Comparison of ENCODE assay signal across 13 cellular contexts in genomic region chr3:14138109-14138877, GRCh38. TPM values are rescaled to one million over a fixed set of nuclear protein-coding genes. Genes with fewer than 3 reads are reported as not detected.
DNase-seq lines count a peak whose midpoint lies in the region; ATAC-seq, FAIRE-seq and TF ChIP-seq lines count a peak whose summit lies in the region.
"Had no signal": no experiment of that assay in that cellular context is flagged by ENCODE, and none has a peak within 500 bp of the region (broad histone marks: within the 10 kb centered on the region; RNA-seq: fewer than 3 reads in every experiment).

No MANE protein-coding gene starts in this region.

- TF ChIP-seq POLR2A in K562 (conservative IDR thresholded peaks at IDR 0.05): no peak; the same call in 1 of the 2 replicates

- peak overlapping the region in 1 of 2 experiments; percentile 4; a peak in 2 of 4 replicates for H3K9ac ChIP-seq in K562 (ENCODE audit: insufficient read depth in 1 of 2, low read depth in 2 of 2, low read length in 2 of 2)
- no peak overlapping the region for H3K9ac ChIP-seq in smooth muscle cell (ENCODE audit: low read depth)

- TF ChIP-seq CTCF in right atrium auricular region (IDR thresholded peaks at IDR 0.05) (no peak), heart right ventricle (IDR thresholded peaks at IDR 0.05) (no peak), K562 (IDR thresholded peaks at IDR 0.05 in 2 of 3, conservative IDR thresholded peaks at IDR 0.05 in 1 of 3; ENCODE audit: insufficient read depth in 2 of 3, low read depth in 1 of 3, low read length in 3 of 3) (no peak), tibial artery (IDR thresholded peaks at IDR 0.05) (no peak), smooth muscle cell (IDR thresholded peaks at IDR 0.05; ENCODE audit: borderline replicate concordance, insufficient read depth, poor library complexity, severe bottlenecking) (no peak)

- no peak overlapping the region for H2AFZ ChIP-seq in K562 (ENCODE audit: low read depth, low read length)
- H2AFZ ChIP-seq in smooth muscle cell (ENCODE audit: low read depth): no peak overlapping the region

- H3K36me3 ChIP-seq in right atrium auricular region (peaks cover 77% of the 10 kb centered on the region), heart right ventricle (peaks cover 0 to 98% (median 37%) of the 10 kb centered on the region in 9 donors), K562 (ENCODE audit: control insufficient read depth, insufficient read depth, low read length) (peaks cover 74% of the 10 kb centered on the region; the same call in 2 of the 3 replicates), tibial artery (peaks cover 64 to 87% (median 73%) of the 10 kb centered on the region in 3 donors), smooth muscle cell (ENCODE audit: low read depth) (no peaks in the 10 kb centered on the region)

- DNase-seq in right atrium auricular region (ENCODE audit: low spot score): no peak
- DNase-seq in heart right ventricle: no peak
- no peak for DNase-seq in K562 (ENCODE audit: extremely low read depth in 1 of 4, low spot score in 3 of 4)
- DNase-seq in naive B cell: no peak
- no peak for DNase-seq in tibial artery
- DNase-seq in smooth muscle cell (lab: John Stamatoyannopoulos, UW; ENCODE audit: unreplicated experiment): no peak
- DNase-seq in foreskin melanocyte: no peak
- DNase-seq in NCI-H345 treated with DMSO at 0.1 percent for 48 hours (lab: John Stamatoyannopoulos, UW; ENCODE audit: unreplicated experiment): no peak
- DNase-seq: islet precursor cell, NCI-H1092, NCI-H2171 had no signal

- H3K27me3 ChIP-seq in right atrium auricular region: no peaks in the 10 kb centered on the region
- no peaks in the 10 kb centered on the region for H3K27me3 ChIP-seq in heart right ventricle
- no peaks in the 10 kb centered on the region for H3K27me3 ChIP-seq in K562 (ENCODE audit: control insufficient read depth in 2 of 2, insufficient read depth in 2 of 2, low read length in 2 of 2)
- no peaks in the 10 kb centered on the region for H3K27me3 ChIP-seq in tibial artery
- no peaks in the 10 kb centered on the region for H3K27me3 ChIP-seq in smooth muscle cell (ENCODE audit: low read depth)

- ATAC-seq in heart right ventricle (no peak), K562 (no peak; the same call in 2 of the 3 replicates), naive B cell (ENCODE audit: low read depth in 2 of 2) (no peak)

- CTCF ChIA-PET in K562 (lab: Yijun Ruan, JAX; ENCODE audit: low intra/inter-chr PET ratio): no interaction called here

- no peak for TF ChIP-seq EP300 in K562 (IDR thresholded peaks at IDR 0.05; ENCODE audit: low read length)

- TF ChIP-seq RAD21 in K562 (CRISPR knock-in tag; conservative IDR thresholded peaks at IDR 0.05 in 1 of 2, IDR thresholded peaks at IDR 0.05 in 1 of 2): no peak

- no peaks in the 10 kb centered on the region for H3K9me3 Mint-ChIP-seq in naive B cell
- H3K9me3 Mint-ChIP-seq: mesothelial cell of epicardium had no signal

- peaks cover 6 to 9% of the 10 kb centered on the region in 2 donors for H3K36me3 Mint-ChIP-seq in naive B cell

- 91% methylated on average over 16 of the region's 16 CpGs for WGBS in heart right ventricle, 2 donors
- 89% methylated on average over 16 of the region's 16 CpGs for WGBS in K562 (ENCODE audit: insufficient coverage, low coverage, missing lambda C conversion rate)
- 98% methylated on average over 16 of the region's 16 CpGs for WGBS in smooth muscle cell (ENCODE audit: low lambda C conversion rate)

- no peak overlapping the region for H3K4me3 Mint-ChIP-seq in naive B cell
- H3K4me3 Mint-ChIP-seq: mesothelial cell of epicardium had no signal

- H3K79me2 ChIP-seq in K562 (ENCODE audit: control insufficient read depth, insufficient read depth, low read length) (no peaks in the 10 kb centered on the region), smooth muscle cell (ENCODE audit: low read depth) (no peaks in the 10 kb centered on the region)

- POLR2A ChIA-PET in K562 (lab: Yijun Ruan, JAX): interaction anchor here (0.5 to 4.2 kb wide), 4 partner anchors 11 to 114 kb away, joined by 3 to 24 read pairs (median 4); partner anchors contain the start of genes CHCHD4 and TMEM43

- H3F3A ChIP-seq in smooth muscle cell (ENCODE audit: low read depth): peaks cover 16% of the 10 kb centered on the region

- H3K27ac ChIP-seq in right atrium auricular region (peak overlapping the region; percentile 19 to 81), heart right ventricle (peak overlapping the region in 3 of 10 donors; percentile 57 to 73 (median 62)), K562 (ENCODE audit: extremely low read depth, low read depth, low read length) (no peak overlapping the region), tibial artery (peak overlapping the region; percentile 87 to 88), smooth muscle cell (ENCODE audit: low read depth) (no peak overlapping the region)

- H3K4me1 ChIP-seq in right atrium auricular region (peaks cover 0 to 54% of the 10 kb centered on the region in 2 donors), heart right ventricle (peaks cover 5 to 44% (median 28%) of the 10 kb centered on the region in 9 donors), K562 (replicated peaks in 1 of 2; ENCODE audit: control insufficient read depth in 2 of 2, insufficient read depth in 2 of 2, low read length in 2 of 2) (peaks cover 0 to 3% of the 10 kb centered on the region in 2 experiments; a peak in 1 of 5 replicates), tibial artery (peaks cover 0 to 63% (median 47%) of the 10 kb centered on the region in 4 donors), smooth muscle cell (ENCODE audit: low read depth) (peaks cover under 1% of the 10 kb centered on the region)

- H3K4me3 ChIP-seq in right atrium auricular region (no peak overlapping the region), heart right ventricle (no peak overlapping the region), K562 (no peak overlapping the region), tibial artery (no peak overlapping the region), smooth muscle cell (no peak overlapping the region)

- peak overlapping the region in 5 of 6 donors; percentile 44 to 90 (median 71) for H3K27ac Mint-ChIP-seq in naive B cell
- H3K27ac Mint-ChIP-seq: mesothelial cell of epicardium had no signal

- intact Hi-C loops in heart right ventricle (cut with DNase I): no loop called here
- intact Hi-C loops in K562 (cut with micrococcal nuclease): no loop called here
- intact Hi-C loops in tibial artery (cut with DNase I; ENCODE audit: low total_unique reads): no loop called here

- no peak for FAIRE-seq in K562 (lab: Jason Lieb, UNC)
- FAIRE-seq: GM19239 had no signal

- H4K20me1 ChIP-seq in K562 (replicated peaks; ENCODE audit: control insufficient read depth, insufficient read depth, low read length) (no peaks in the 10 kb centered on the region; the same call in 1 of the 2 replicates), smooth muscle cell (ENCODE audit: low read depth) (no peaks in the 10 kb centered on the region)

- no peaks in the 10 kb centered on the region for H3K27me3 Mint-ChIP-seq in naive B cell

- no TSS peak for BruUV-seq in K562 (replicated peaks; lab: Mats Ljungman, UMichigan)

- H3K4me2 ChIP-seq in K562 (ENCODE audit: insufficient read depth, low read length) (no peak overlapping the region), smooth muscle cell (no peak overlapping the region)

- in situ Hi-C loops in K562 (cut with MboI): no loop called here

- H3K9me3 ChIP-seq in right atrium auricular region (no peaks in the 10 kb centered on the region), heart right ventricle (no peaks in the 10 kb centered on the region), K562 (replicated peaks; ENCODE audit: control insufficient read depth, insufficient read depth, low read depth, low read length) (no peaks in the 10 kb centered on the region), tibial artery (no peaks in the 10 kb centered on the region), smooth muscle cell (replicated peaks; ENCODE audit: low read depth) (no peaks in the 10 kb centered on the region)

- H3K9me1 ChIP-seq in K562 (ENCODE audit: control insufficient read depth, insufficient read depth, low read length): no peaks in the 10 kb centered on the region

- peaks cover 0 to 13% (median 10%) of the 10 kb centered on the region in 3 donors for H3K4me1 Mint-ChIP-seq in naive B cell

RNA-seq across cellular contexts. Expression of gene TMEM43, which starts 13.4 kb away (rescaled TPM):
- total RNA-seq in right atrium auricular region (100 to 1,000 TPM in 1 of 2 donors, 10 to 100 TPM in 1; 91.8 to 142 TPM), heart right ventricle (10 to 100 TPM; 23.9 to 47.4 (median 37.2) TPM), K562 (2014; rRNA removed) (35.0 and 49.2 TPM in 2 replicates), K562 (2014; rRNA removed; fragmentation: Illumina TruSeq; extraction: Trizol) (32.9 and 35.7 TPM in 2 replicates), K562 (2015; rRNA removed; fragmentation: Illumina TruSeq; extraction: Trizol) (41.1 and 42.9 TPM in 2 replicates), K562 (2021) (38.9 and 39.7 TPM in 2 replicates), smooth muscle cell (76.8 and 81.1 TPM in 2 replicates)
- polyA plus RNA-seq in heart right ventricle (10 to 100 TPM; 38.0 to 98.0 TPM), K562 (2011; rRNA removed) (41.9 and 50.8 TPM in 2 replicates), K562 (2014; fragmentation: Illumina TruSeq; extraction: Trizol) (41.5 and 46.1 TPM in 2 replicates), K562 (2014; fragmentation: Nextera tagmentation; extraction: Ambion mirVana) (10 to 100 TPM; 16.7 to 29.4 TPM), K562 (2014; rRNA removed) (32.7 and 37.5 TPM in 2 replicates), naive B cell (ENCODE audit: low read depth in 6 of 6) (10 to 100 TPM; 36.7 to 42.9 (median 39.2) TPM), smooth muscle cell (59.0 and 60.1 TPM in 2 replicates)
- total RNA-seq in K562 (2011; cell fraction: chromatin; rRNA removed; ENCODE audit: low replicate concordance): 45.4 and 56.1 TPM in 2 replicates
- 65.7 and 72.4 TPM in 2 replicates for total RNA-seq in K562 (2011; cell fraction: nucleolus; rRNA removed)
- 57.3 and 58.4 TPM in 2 replicates for total RNA-seq in K562 (2011; cell fraction: nucleoplasm; rRNA removed)
- 46.0 and 54.1 TPM in 2 replicates for polyA plus RNA-seq in K562 (2011; cell fraction: cytosol; rRNA removed)
- 73.1 and 80.6 TPM in 2 replicates for polyA plus RNA-seq in K562 (2011; cell fraction: nucleus; rRNA removed)
- polyA plus RNA-seq in K562 (2012): 32.9 and 33.9 TPM in 2 replicates
- 32.4 and 38.1 TPM in 2 replicates for polyA minus RNA-seq in K562 (2011; rRNA and poly(A)+ RNA removed)
- 21.2 TPM in 2 replicates for polyA minus RNA-seq in K562 (2011; cell fraction: cytosol; rRNA and poly(A)+ RNA removed)
- 17.1 and 22.2 TPM in 2 replicates for polyA minus RNA-seq in K562 (2011; cell fraction: nucleus; rRNA and poly(A)+ RNA removed)

RNA-seq across cellular contexts. Expression of gene CHCHD4, which starts 13.6 kb away (rescaled TPM):
- total RNA-seq in right atrium auricular region: 10 to 100 TPM; 24.3 to 32.3 TPM
- 10 to 100 TPM; 18.0 to 37.2 (median 28.0) TPM for total RNA-seq in heart right ventricle
- 10 to 100 TPM; 20.1 to 23.8 TPM for polyA plus RNA-seq in heart right ventricle
- 8.4 and 13.9 TPM in 2 replicates for total RNA-seq in K562 (2011; cell fraction: chromatin; rRNA removed; ENCODE audit: low replicate concordance)
- total RNA-seq in K562 (2011; cell fraction: nucleolus; rRNA removed): 7.5 and 9.3 TPM in 2 replicates
- total RNA-seq in K562 (2011; cell fraction: nucleoplasm; rRNA removed): 11.0 and 15.7 TPM in 2 replicates
- 70.9 and 77.2 TPM in 2 replicates for total RNA-seq in K562 (2014; rRNA removed)
- total RNA-seq in K562 (2014; rRNA removed; fragmentation: Illumina TruSeq; extraction: Trizol): 70.9 and 79.2 TPM in 2 replicates
- total RNA-seq in K562 (2015; rRNA removed; fragmentation: Illumina TruSeq; extraction: Trizol): 56.5 and 61.2 TPM in 2 replicates
- 53.5 and 55.4 TPM in 2 replicates for total RNA-seq in K562 (2021)
- polyA plus RNA-seq in K562 (2011; rRNA removed): 46.2 and 68.4 TPM in 2 replicates
- 27.7 and 40.4 TPM in 2 replicates for polyA plus RNA-seq in K562 (2011; cell fraction: cytosol; rRNA removed)
- polyA plus RNA-seq in K562 (2011; cell fraction: nucleus; rRNA removed): 15.4 and 19.6 TPM in 2 replicates
- polyA plus RNA-seq in K562 (2012): 32.4 and 47.1 TPM in 2 replicates
- 89.0 and 105 TPM in 2 replicates for polyA plus RNA-seq in K562 (2014; fragmentation: Illumina TruSeq; extraction: Trizol)
- polyA plus RNA-seq in K562 (2014; fragmentation: Nextera tagmentation; extraction: Ambion mirVana): 100 to 1,000 TPM; 152 to 225 TPM
- polyA plus RNA-seq in K562 (2014; rRNA removed): 81.3 and 81.7 TPM in 2 replicates
- polyA minus RNA-seq in K562 (2011; rRNA and poly(A)+ RNA removed): 48.2 and 54.4 TPM in 2 replicates
- polyA minus RNA-seq in K562 (2011; cell fraction: cytosol; rRNA and poly(A)+ RNA removed): 19.5 and 24.8 TPM in 2 replicates
- polyA minus RNA-seq in K562 (2011; cell fraction: nucleus; rRNA and poly(A)+ RNA removed): 6.1 and 12.2 TPM in 2 replicates
- 10 to 100 TPM in 3 of 6 donors, 1 to 10 TPM in 3; 6.4 to 17.5 (median 11.3) TPM for polyA plus RNA-seq in naive B cell (ENCODE audit: low read depth in 6 of 6)
- 8.7 and 11.2 TPM in 2 replicates for total RNA-seq in smooth muscle cell
- polyA plus RNA-seq in smooth muscle cell: 9.5 and 12.0 TPM in 2 replicates

RNA-seq across cellular contexts. Expression of gene XPC, which starts 40.1 kb away (rescaled TPM):
- total RNA-seq in right atrium auricular region (10 to 100 TPM; 15.7 to 18.3 TPM), heart right ventricle (10 to 100 TPM in 5 of 10 donors, 1 to 10 TPM in 5; 8.5 to 15.8 (median 11.3) TPM), K562 (2014; rRNA removed) (51.8 and 54.1 TPM in 2 replicates), K562 (2014; rRNA removed; fragmentation: Illumina TruSeq; extraction: Trizol) (41.2 and 49.8 TPM in 2 replicates), K562 (2015; rRNA removed; fragmentation: Illumina TruSeq; extraction: Trizol) (41.3 and 44.2 TPM in 2 replicates), K562 (2021) (44.5 and 54.0 TPM in 2 replicates), smooth muscle cell (20.9 and 31.1 TPM in 2 replicates)
- polyA plus RNA-seq in heart right ventricle (1 to 10 TPM; 7.3 to 9.7 TPM), K562 (2011; rRNA removed) (25.1 and 25.5 TPM in 2 replicates), K562 (2014; fragmentation: Illumina TruSeq; extraction: Trizol) (54.4 and 54.7 TPM in 2 replicates), K562 (2014; fragmentation: Nextera tagmentation; extraction: Ambion mirVana) (1 to 10 TPM; 3.8 to 4.1 TPM), K562 (2014; rRNA removed) (33.8 and 42.4 TPM in 2 replicates), naive B cell (ENCODE audit: low read depth in 6 of 6) (10 to 100 TPM in 5 of 6 donors, 1 to 10 TPM in 1; 10.0 to 36.6 (median 32.3) TPM), smooth muscle cell (23.8 and 28.1 TPM in 2 replicates)
- 61.0 and 92.1 TPM in 2 replicates for total RNA-seq in K562 (2011; cell fraction: chromatin; rRNA removed; ENCODE audit: low replicate concordance)
- total RNA-seq in K562 (2011; cell fraction: nucleolus; rRNA removed): 32.5 and 33.7 TPM in 2 replicates
- total RNA-seq in K562 (2011; cell fraction: nucleoplasm; rRNA removed): 45.0 and 59.2 TPM in 2 replicates
- polyA plus RNA-seq in K562 (2011; cell fraction: cytosol; rRNA removed): 11.7 and 15.8 TPM in 2 replicates
- 76.2 and 81.9 TPM in 2 replicates for polyA plus RNA-seq in K562 (2011; cell fraction: nucleus; rRNA removed)
- 41.7 and 44.5 TPM in 2 replicates for polyA plus RNA-seq in K562 (2012)
- polyA minus RNA-seq in K562 (2011; rRNA and poly(A)+ RNA removed): 30.9 and 32.3 TPM in 2 replicates
- 24.0 and 24.8 TPM in 2 replicates for polyA minus RNA-seq in K562 (2011; cell fraction: cytosol; rRNA and poly(A)+ RNA removed)
- polyA minus RNA-seq in K562 (2011; cell fraction: nucleus; rRNA and poly(A)+ RNA removed): 34.9 and 53.4 TPM in 2 replicates

RNA-seq across cellular contexts. Expression of gene LSM3, which starts 40.3 kb away (rescaled TPM):
- total RNA-seq in right atrium auricular region: 10 to 100 TPM; 15.0 to 15.4 TPM
- 10 to 100 TPM; 12.4 to 18.0 (median 15.2) TPM for total RNA-seq in heart right ventricle
- polyA plus RNA-seq in heart right ventricle: 10 to 100 TPM in 1 of 2 donors, 1 to 10 TPM in 1; 5.6 to 16.1 TPM
- 11.3 and 17.2 TPM in 2 replicates for total RNA-seq in K562 (2011; cell fraction: chromatin; rRNA removed; ENCODE audit: low replicate concordance)
- 7.4 and 9.3 TPM in 2 replicates for total RNA-seq in K562 (2011; cell fraction: nucleolus; rRNA removed)
- 14.2 and 25.6 TPM in 2 replicates for total RNA-seq in K562 (2011; cell fraction: nucleoplasm; rRNA removed)
- 32.6 and 33.8 TPM in 2 replicates for total RNA-seq in K562 (2014; rRNA removed)
- 64.7 and 73.9 TPM in 2 replicates for total RNA-seq in K562 (2014; rRNA removed; fragmentation: Illumina TruSeq; extraction: Trizol)
- total RNA-seq in K562 (2015; rRNA removed; fragmentation: Illumina TruSeq; extraction: Trizol): 54.4 and 61.2 TPM in 2 replicates
- total RNA-seq in K562 (2021): 38.5 and 46.4 TPM in 2 replicates
- 34.0 and 48.7 TPM in 2 replicates for polyA plus RNA-seq in K562 (2011; rRNA removed)
- 3.6 and 12.9 TPM in 2 replicates for polyA plus RNA-seq in K562 (2011; cell fraction: cytosol; rRNA removed)
- 3.1 and 6.0 TPM in 2 replicates for polyA plus RNA-seq in K562 (2011; cell fraction: nucleus; rRNA removed)
- 31.9 and 61.8 TPM in 2 replicates for polyA plus RNA-seq in K562 (2012)
- polyA plus RNA-seq in K562 (2014; fragmentation: Illumina TruSeq; extraction: Trizol): 48.6 and 55.2 TPM in 2 replicates
- 100 to 1,000 TPM; 180 to 203 TPM for polyA plus RNA-seq in K562 (2014; fragmentation: Nextera tagmentation; extraction: Ambion mirVana)
- 61.6 and 75.1 TPM in 2 replicates for polyA plus RNA-seq in K562 (2014; rRNA removed)
- polyA minus RNA-seq in K562 (2011; rRNA and poly(A)+ RNA removed): 14.8 and 16.0 TPM in 2 replicates
- 4.3 and 6.0 TPM in 2 replicates for polyA minus RNA-seq in K562 (2011; cell fraction: cytosol; rRNA and poly(A)+ RNA removed)
- 5.5 and 7.6 TPM in 2 replicates for polyA minus RNA-seq in K562 (2011; cell fraction: nucleus; rRNA and poly(A)+ RNA removed)
- 10 to 100 TPM; 23.5 to 41.6 (median 31.2) TPM for polyA plus RNA-seq in naive B cell (ENCODE audit: low read depth in 6 of 6)
- total RNA-seq in smooth muscle cell: 18.3 and 22.6 TPM in 2 replicates
- polyA plus RNA-seq in smooth muscle cell: 31.0 and 31.9 TPM in 2 replicates

Comparison
In these comparisons a context has a peak if more than half of its experiments do, and no peak if none do; other contexts are left out.
1. H3K27ac ChIP-seq: peak in right atrium auricular region (2 of 2) and tibial artery (2 of 2); none in K562 (single experiment) and smooth muscle cell (single experiment).